24 cellular contexts compared by ENCODE assay signal in the genomic region with DNA sequence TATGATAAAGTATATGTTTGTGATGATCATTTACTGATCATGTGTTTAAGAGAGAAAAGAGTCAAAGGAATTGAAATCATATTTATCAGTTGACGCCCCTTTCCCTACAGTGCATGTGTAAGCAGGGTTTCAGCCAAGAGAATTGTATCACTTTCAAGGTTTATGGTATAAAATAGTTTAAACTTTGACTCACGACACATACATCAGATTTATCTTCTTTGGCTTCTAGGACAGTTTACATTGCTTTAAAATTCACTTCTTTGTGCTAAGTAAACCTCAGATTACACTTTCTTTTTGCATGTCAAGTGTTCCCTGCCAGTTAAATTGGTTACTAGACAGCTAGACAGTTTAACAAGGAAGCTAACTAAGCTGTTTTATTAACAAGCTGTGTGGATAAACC.
"Had no signal": no experiment of that assay in that cellular context is flagged by ENCODE, and none has a peak within 500 bp of the region (broad histone marks: within the 10 kb centered on the region; RNA-seq: fewer than 3 reads in every experiment).

No MANE protein-coding gene starts in this region.

- DNase-seq: colonic mucosa; dermis blood vessel endothelial cell; effector memory CD4-positive, alpha-beta T cell; esophagus squamous epithelium; left cardiac atrium; left ventricle myocardium superior; lower lobe of right lung; stimulated activated CD4-positive, alpha-beta T cell treated with anti-CD3 and anti-CD28 coated beads, Interleukin-12 subunit alpha, Interleukin-12 subunit beta, amount 100 ng/mL, for 4 hours; stimulated activated CD4-positive, alpha-beta T cell treated with anti-CD3 and anti-CD28 coated beads, Interleukin-1b, Interleukin-23, amount 100 ng/mL, for 48 hours; stimulated activated CD4-positive, alpha-beta T cell treated with anti-CD3 and anti-CD28 coated beads, Interleukin-4, amount 100 ng/mL, for 1 hour; stimulated activated CD8-positive, alpha-beta memory T cell treated with anti-CD3 and anti-CD28 coated beads, Interleukin-4, amount 100 ng/mL, for 48 hours; stimulated activated naive CD4-positive, alpha-beta T cell; stimulated activated naive CD8-positive, alpha-beta T cell treated with anti-CD3 and anti-CD28 coated beads, Interleukin-15, amount 100 ng/mL, for 72 hours; transverse colon; upper lobe of right lung; uterus had no signal

- H3K9me3 ChIP-seq: colonic mucosa, esophagus squamous epithelium, lower lobe of right lung, right atrium auricular region, suprapubic skin, transverse colon, upper lobe of right lung, uterus had no signal

- H3K36me3 Mint-ChIP-seq: natural killer cell treated with Interleukin-12 subunit alpha and Interleukin-12 subunit beta and Interleukin-15 and Interleukin-18, amount 100 ng/mL, for 72 hours; neural progenitor cell had no signal

- H3K27me3 ChIP-seq: colonic mucosa, esophagus squamous epithelium, neural progenitor cell, right atrium auricular region, suprapubic skin, transverse colon, upper lobe of right lung, uterus had no signal

- H3K27ac ChIP-seq: colonic mucosa, esophagus squamous epithelium, lower lobe of right lung, neural progenitor cell, parathyroid adenoma, suprapubic skin, transverse colon, upper lobe of right lung had no signal

- H3K4me1 ChIP-seq: neural progenitor cell, parathyroid adenoma, suprapubic skin, uterus had no signal

- H3K27ac Mint-ChIP-seq: natural killer cell treated with Interleukin-12 subunit alpha and Interleukin-12 subunit beta and Interleukin-15 and Interleukin-18, amount 100 ng/mL, for 72 hours; neural progenitor cell; progenitor cell of endocrine pancreas; stimulated activated naive CD8-positive, alpha-beta T cell treated with anti-CD3 and anti-CD28 coated beads, Interleukin-15, amount 100 ng/mL, for 72 hours had no signal

- H3K4me3 Mint-ChIP-seq: natural killer cell treated with Interleukin-12 subunit alpha and Interleukin-12 subunit beta and Interleukin-15 and Interleukin-18, amount 100 ng/mL, for 72 hours; neural progenitor cell; stimulated activated naive CD8-positive, alpha-beta T cell treated with anti-CD3 and anti-CD28 coated beads, Interleukin-15, amount 100 ng/mL, for 72 hours had no signal

- H3K27me3 Mint-ChIP-seq: progenitor cell of endocrine pancreas had no signal

- H3K4me1 Mint-ChIP-seq: stimulated activated naive CD8-positive, alpha-beta T cell treated with anti-CD3 and anti-CD28 coated beads, Interleukin-15, amount 100 ng/mL, for 72 hours had no signal

- ATAC-seq: left cardiac atrium; left ventricle myocardium superior; lower lobe of right lung; natural killer cell treated with Interleukin-12 subunit alpha and Interleukin-12 subunit beta and Interleukin-15 and Interleukin-18, amount 100 ng/mL, for 72 hours; sciatic nerve; stimulated activated naive CD8-positive, alpha-beta T cell treated with anti-CD3 and anti-CD28 coated beads, Interleukin-15, amount 100 ng/mL, for 72 hours; upper lobe of right lung had no signal

- H3K4me3 ChIP-seq: colonic mucosa, esophagus squamous epithelium, lower lobe of right lung, neural progenitor cell, right atrium auricular region, smooth muscle cell, suprapubic skin, transverse colon, upper lobe of right lung, uterus had no signal

- H3K36me3 ChIP-seq: colonic mucosa, esophagus squamous epithelium, lower lobe of right lung, neural progenitor cell, right atrium auricular region, suprapubic skin, transverse colon, upper lobe of right lung, uterus had no signal

- H3K9me3 Mint-ChIP-seq: natural killer cell treated with Interleukin-12 subunit alpha and Interleukin-12 subunit beta and Interleukin-15 and Interleukin-18, amount 100 ng/mL, for 72 hours; neural progenitor cell; stimulated activated naive CD8-positive, alpha-beta T cell treated with anti-CD3 and anti-CD28 coated beads, Interleukin-15, amount 100 ng/mL, for 72 hours had no signal
